In genomic region chr15:82540055-82540983, GRCh38 we compare ENCODE assay signal across 1 cellular context.
TF ChIP-seq lines count a peak whose summit lies in the region.

Gene RPS17 (minus strand): TSS chr15:82540457. CDS start chr15:82540428, 29 bp downstream.

TF ChIP-seq in HEK293, 187 proteins besides CTCF, POLR2A, EP300 and RAD21 (continued from another document and continues in another):
- peak; percentile 83 for TF ChIP-seq MZF1 (tag by site-specific recombination; IDR thresholded peaks at IDR 0.05; ENCODE audit: borderline replicate concordance)
- no peak for TF ChIP-seq ZNF140 (tag by site-specific recombination; IDR thresholded peaks at IDR 0.05)
- no peak; the same call in 1 of the 2 replicates for TF ChIP-seq ZNF626 (tag by site-specific recombination; IDR thresholded peaks at IDR 0.05)
- TF ChIP-seq ZNF24 (tag by site-specific recombination; IDR thresholded peaks at IDR 0.05) = peak; percentile 85
- TF ChIP-seq, protein P1, sequence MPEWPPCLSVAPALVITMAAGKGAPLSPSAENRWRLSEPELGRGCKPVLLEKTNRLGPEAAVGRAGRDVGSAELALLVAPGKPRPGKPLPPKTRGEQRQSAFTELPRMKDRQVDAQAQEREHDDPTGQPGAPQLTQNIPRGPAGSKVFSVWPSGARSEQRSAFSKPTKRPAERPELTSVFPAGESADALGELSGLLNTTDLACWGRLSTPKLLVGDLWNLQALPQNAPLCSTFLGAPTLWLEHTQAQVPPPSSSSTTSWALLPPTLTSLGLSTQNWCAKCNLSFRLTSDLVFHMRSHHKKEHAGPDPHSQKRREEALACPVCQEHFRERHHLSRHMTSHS (tag by site-specific recombination; IDR thresholded peaks at IDR 0.05) = no peak
- TF ChIP-seq, protein P2, sequence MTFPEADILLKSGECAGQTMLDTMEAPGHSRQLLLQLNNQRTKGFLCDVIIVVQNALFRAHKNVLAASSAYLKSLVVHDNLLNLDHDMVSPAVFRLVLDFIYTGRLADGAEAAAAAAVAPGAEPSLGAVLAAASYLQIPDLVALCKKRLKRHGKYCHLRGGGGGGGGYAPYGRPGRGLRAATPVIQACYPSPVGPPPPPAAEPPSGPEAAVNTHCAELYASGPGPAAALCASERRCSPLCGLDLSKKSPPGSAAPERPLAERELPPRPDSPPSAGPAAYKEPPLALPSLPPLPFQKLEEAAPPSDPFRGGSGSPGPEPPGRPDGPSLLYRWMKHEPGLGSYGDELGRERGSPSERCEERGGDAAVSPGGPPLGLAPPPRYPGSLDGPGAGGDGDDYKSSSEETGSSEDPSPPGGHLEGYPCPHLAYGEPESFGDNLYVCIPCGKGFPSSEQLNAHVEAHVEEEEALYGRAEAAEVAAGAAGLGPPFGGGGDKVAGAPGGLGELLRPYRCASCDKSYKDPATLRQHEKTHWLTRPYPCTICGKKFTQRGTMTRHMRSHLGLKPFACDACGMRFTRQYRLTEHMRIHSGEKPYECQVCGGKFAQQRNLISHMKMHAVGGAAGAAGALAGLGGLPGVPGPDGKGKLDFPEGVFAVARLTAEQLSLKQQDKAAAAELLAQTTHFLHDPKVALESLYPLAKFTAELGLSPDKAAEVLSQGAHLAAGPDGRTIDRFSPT (tag by site-specific recombination; IDR thresholded peaks at IDR 0.05) = peak; percentile 72
- TF ChIP-seq ZNF639 (tag by site-specific recombination; IDR thresholded peaks at IDR 0.05) = peak; percentile 86
- peak; percentile 91 for TF ChIP-seq ZBTB6 (tag by site-specific recombination; IDR thresholded peaks at IDR 0.05)
- no peak for TF ChIP-seq ZBTB1 (tag by site-specific recombination; IDR thresholded peaks at IDR 0.05)
- TF ChIP-seq ZNF335 (tag by site-specific recombination; conservative IDR thresholded peaks at IDR 0.05) = peak; percentile 76
- TF ChIP-seq ZNF449 (tag by site-specific recombination; IDR thresholded peaks at IDR 0.05) = peak; percentile 36; the same call in 1 of the 2 replicates
- no peak for TF ChIP-seq ZNF146 (tag by site-specific recombination; IDR thresholded peaks at IDR 0.05)
- TF ChIP-seq ZNF692 (tag by site-specific recombination; IDR thresholded peaks at IDR 0.05) = peak; percentile 87
- no peak for TF ChIP-seq ZNF530 (tag by site-specific recombination; IDR thresholded peaks at IDR 0.05; ENCODE audit: low read depth)
- no peak for TF ChIP-seq ZNF174 (tag by site-specific recombination; IDR thresholded peaks at IDR 0.05)
- peak; percentile 98 for TF ChIP-seq ZNF610 (tag by site-specific recombination; IDR thresholded peaks at IDR 0.05; ENCODE audit: borderline replicate concordance)
- TF ChIP-seq ZNF184 (tag by site-specific recombination; IDR thresholded peaks at IDR 0.05) = no peak; the same call in 1 of the 2 replicates
- TF ChIP-seq ZNF529 (tag by site-specific recombination; IDR thresholded peaks at IDR 0.05; ENCODE audit: insufficient replicate concordance) = no peak
- TF ChIP-seq ZNF660 (tag by site-specific recombination; IDR thresholded peaks at IDR 0.05) = peak; percentile 97
- peak; percentile 54 for TF ChIP-seq ZNF398 (tag by site-specific recombination; IDR thresholded peaks at IDR 0.05)
- no peak for TF ChIP-seq ZBTB49 (tag by site-specific recombination; IDR thresholded peaks at IDR 0.05; ENCODE audit: low read depth)
- TF ChIP-seq, protein P3, sequence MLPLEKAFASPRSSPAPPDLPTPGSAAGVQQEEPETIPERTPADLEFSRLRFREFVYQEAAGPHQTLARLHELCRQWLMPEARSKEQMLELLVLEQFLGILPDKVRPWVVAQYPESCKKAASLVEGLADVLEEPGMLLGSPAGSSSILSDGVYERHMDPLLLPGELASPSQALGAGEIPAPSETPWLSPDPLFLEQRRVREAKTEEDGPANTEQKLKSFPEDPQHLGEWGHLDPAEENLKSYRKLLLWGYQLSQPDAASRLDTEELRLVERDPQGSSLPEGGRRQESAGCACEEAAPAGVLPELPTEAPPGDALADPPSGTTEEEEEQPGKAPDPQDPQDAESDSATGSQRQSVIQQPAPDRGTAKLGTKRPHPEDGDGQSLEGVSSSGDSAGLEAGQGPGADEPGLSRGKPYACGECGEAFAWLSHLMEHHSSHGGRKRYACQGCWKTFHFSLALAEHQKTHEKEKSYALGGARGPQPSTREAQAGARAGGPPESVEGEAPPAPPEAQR (tag by site-specific recombination; IDR thresholded peaks at IDR 0.05) = peak; percentile 14; the same call in 1 of the 2 replicates
- TF ChIP-seq ZBTB48 (tag by site-specific recombination; IDR thresholded peaks at IDR 0.05) = peak; percentile 57; the same call in 1 of the 2 replicates
- TF ChIP-seq ZNF132 (tag by site-specific recombination; IDR thresholded peaks at IDR 0.05; ENCODE audit: borderline replicate concordance) = no peak
- no peak for TF ChIP-seq ZNF596 (tag by site-specific recombination; IDR thresholded peaks at IDR 0.05)
- no peak for TF ChIP-seq ZNF621 (tag by site-specific recombination; IDR thresholded peaks at IDR 0.05)
- peak; percentile 52 for TF ChIP-seq GLIS1 (tag by site-specific recombination; IDR thresholded peaks at IDR 0.05)
- TF ChIP-seq, protein P4, sequence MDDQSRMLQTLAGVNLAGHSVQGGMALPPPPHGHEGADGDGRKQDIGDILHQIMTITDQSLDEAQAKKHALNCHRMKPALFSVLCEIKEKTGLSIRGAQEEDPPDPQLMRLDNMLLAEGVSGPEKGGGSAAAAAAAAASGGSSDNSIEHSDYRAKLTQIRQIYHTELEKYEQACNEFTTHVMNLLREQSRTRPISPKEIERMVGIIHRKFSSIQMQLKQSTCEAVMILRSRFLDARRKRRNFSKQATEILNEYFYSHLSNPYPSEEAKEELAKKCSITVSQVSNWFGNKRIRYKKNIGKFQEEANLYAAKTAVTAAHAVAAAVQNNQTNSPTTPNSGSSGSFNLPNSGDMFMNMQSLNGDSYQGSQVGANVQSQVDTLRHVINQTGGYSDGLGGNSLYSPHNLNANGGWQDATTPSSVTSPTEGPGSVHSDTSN (CRISPR knock-in tag; IDR thresholded peaks at IDR 0.05) = peak; percentile 88; the same call in 1 of the 2 replicates
- no peak; the same call in 1 of the 2 replicates for TF ChIP-seq ZIC2 (tag by site-specific recombination; IDR thresholded peaks at IDR 0.05)
- TF ChIP-seq, protein P5, sequence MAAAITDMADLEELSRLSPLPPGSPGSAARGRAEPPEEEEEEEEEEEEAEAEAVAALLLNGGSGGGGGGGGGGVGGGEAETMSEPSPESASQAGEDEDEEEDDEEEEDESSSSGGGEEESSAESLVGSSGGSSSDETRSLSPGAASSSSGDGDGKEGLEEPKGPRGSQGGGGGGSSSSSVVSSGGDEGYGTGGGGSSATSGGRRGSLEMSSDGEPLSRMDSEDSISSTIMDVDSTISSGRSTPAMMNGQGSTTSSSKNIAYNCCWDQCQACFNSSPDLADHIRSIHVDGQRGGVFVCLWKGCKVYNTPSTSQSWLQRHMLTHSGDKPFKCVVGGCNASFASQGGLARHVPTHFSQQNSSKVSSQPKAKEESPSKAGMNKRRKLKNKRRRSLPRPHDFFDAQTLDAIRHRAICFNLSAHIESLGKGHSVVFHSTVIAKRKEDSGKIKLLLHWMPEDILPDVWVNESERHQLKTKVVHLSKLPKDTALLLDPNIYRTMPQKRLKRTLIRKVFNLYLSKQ (tag by site-specific recombination; IDR thresholded peaks at IDR 0.05; ENCODE audit: borderline replicate concordance) = no peak
- no peak for TF ChIP-seq ZNF175 (tag by site-specific recombination; IDR thresholded peaks at IDR 0.05)
- TF ChIP-seq ZNF394 (tag by site-specific recombination; IDR thresholded peaks at IDR 0.05; ENCODE audit: borderline replicate concordance) = peak; percentile 75
- 0 out of 2 replicates have a peak, but pooled peaks have one; percentile 44 for TF ChIP-seq HOXA7 (CRISPR knock-in tag; IDR thresholded peaks at IDR 0.05; ENCODE audit: borderline replicate concordance)
- 0 out of 2 replicates have a peak, but pooled peaks have one; percentile 13 for TF ChIP-seq ZNF585B (tag by site-specific recombination; IDR thresholded peaks at IDR 0.05)
- TF ChIP-seq ZNF169 (tag by site-specific recombination; IDR thresholded peaks at IDR 0.05) = no peak
- peak; percentile 73; the same call in 1 of the 2 replicates for TF ChIP-seq GLI4 (tag by site-specific recombination; IDR thresholded peaks at IDR 0.05)
- 0 out of 2 replicates have a peak, but pooled peaks have one; percentile 12 for TF ChIP-seq ZBTB20 (tag by site-specific recombination; IDR thresholded peaks at IDR 0.05)
- TF ChIP-seq ZNF350 (tag by site-specific recombination; IDR thresholded peaks at IDR 0.05) = no peak
- peak; percentile 88 for TF ChIP-seq ZBTB8A (tag by site-specific recombination; IDR thresholded peaks at IDR 0.05)
- peak; percentile 95 for TF ChIP-seq WT1 (tag by site-specific recombination; IDR thresholded peaks at IDR 0.05)
- TF ChIP-seq ZNF707 (tag by site-specific recombination; IDR thresholded peaks at IDR 0.05) = no peak
- peak; percentile 80; the same call in 1 of the 2 replicates for TF ChIP-seq KLF7 (tag by site-specific recombination; IDR thresholded peaks at IDR 0.05; ENCODE audit: borderline replicate concordance)
- TF ChIP-seq ZXDB (tag by site-specific recombination; IDR thresholded peaks at IDR 0.05) = peak; percentile 93
- TF ChIP-seq ZBTB26 (tag by site-specific recombination; optimal IDR thresholded peaks at IDR 0.05) = peak; percentile 85
